ENCODE assay signal across 18 cellular contexts in genomic region chr10:125080296-125080695, GRCh38.
"Had no signal": no experiment of that assay in that cellular context is flagged by ENCODE, and none has a peak within 500 bp of the region (broad histone marks: within the 10 kb centered on the region; RNA-seq: fewer than 3 reads in every experiment).

No MANE protein-coding gene starts in this region.

- DNase-seq: activated CD4-positive, alpha-beta T cell treated with anti-CD3 and anti-CD28 coated beads, Interleukin-2, amount 50 U/mL, for 1 hour; activated CD8-positive, alpha-beta memory T cell treated with anti-CD3 and anti-CD28 coated beads for 24 hours; activated naive CD8-positive, alpha-beta T cell treated with anti-CD3 and anti-CD28 coated beads, Interleukin-2, amount 10 ng/mL, durations not matched to agents 7 days and 5 days; central memory CD4-positive, alpha-beta T cell; cortex of kidney; effector CD8-positive, alpha-beta T cell; mesendoderm; retina; stimulated activated CD4-positive, alpha-beta T cell treated with anti-CD3 and anti-CD28 coated beads, Interleukin-4, amount 100 ng/mL, for 24 hours; stimulated activated naive CD4-positive, alpha-beta T cell treated with Interleukin-2 at 50 U/mL for 16 hours had no signal

- H3K27me3 ChIP-seq: left lung had no signal

- ATAC-seq: activated CD4-positive, CD25-positive, alpha-beta regulatory T cell treated with anti-CD3 and anti-CD28 coated beads, Interleukin-2, amount 50 U/mL, for 24 hours; left lung had no signal

- H3K36me3 Mint-ChIP-seq: activated naive CD8-positive, alpha-beta T cell treated with anti-CD3 and anti-CD28 coated beads, Interleukin-2, amount 10 ng/mL, durations not matched to agents 7 days and 5 days had no signal

- H3K4me3 ChIP-seq: left lung, skin epidermis had no signal

- H3K9me3 ChIP-seq: left lung had no signal

- H3K27ac Mint-ChIP-seq: activated naive CD8-positive, alpha-beta T cell treated with anti-CD3 and anti-CD28 coated beads, Interleukin-2, amount 10 ng/mL, durations not matched to agents 7 days and 5 days; T-helper 2 cell treated with Interferon-gamma antibody and Interleukin-4, amounts not matched to agents 5 μg/mL and 100 μg/mL, for 36 hours had no signal

- H3K9me3 Mint-ChIP-seq: activated naive CD8-positive, alpha-beta T cell treated with anti-CD3 and anti-CD28 coated beads, Interleukin-2, amount 10 ng/mL, durations not matched to agents 7 days and 5 days; brain; T-helper 2 cell treated with Interferon-gamma antibody and Interleukin-4, amounts not matched to agents 5 μg/mL and 100 μg/mL, for 36 hours; type B pancreatic cell had no signal

- H3K4me3 Mint-ChIP-seq: activated naive CD8-positive, alpha-beta T cell treated with anti-CD3 and anti-CD28 coated beads, Interleukin-2, amount 10 ng/mL, durations not matched to agents 7 days and 5 days; brain; T-helper 2 cell treated with Interferon-gamma antibody and Interleukin-4, amounts not matched to agents 5 μg/mL and 100 μg/mL, for 36 hours; type B pancreatic cell had no signal

- H3K27ac ChIP-seq: epithelial cell of prostate, left lung, parathyroid adenoma, skin epidermis had no signal

- H3K4me1 Mint-ChIP-seq: activated naive CD8-positive, alpha-beta T cell treated with anti-CD3 and anti-CD28 coated beads, Interleukin-2, amount 10 ng/mL, durations not matched to agents 7 days and 5 days had no signal

- H3K27me3 Mint-ChIP-seq: brain, type B pancreatic cell had no signal
